Comparison of ENCODE assay signal across 8 cellular contexts in the genomic region with DNA sequence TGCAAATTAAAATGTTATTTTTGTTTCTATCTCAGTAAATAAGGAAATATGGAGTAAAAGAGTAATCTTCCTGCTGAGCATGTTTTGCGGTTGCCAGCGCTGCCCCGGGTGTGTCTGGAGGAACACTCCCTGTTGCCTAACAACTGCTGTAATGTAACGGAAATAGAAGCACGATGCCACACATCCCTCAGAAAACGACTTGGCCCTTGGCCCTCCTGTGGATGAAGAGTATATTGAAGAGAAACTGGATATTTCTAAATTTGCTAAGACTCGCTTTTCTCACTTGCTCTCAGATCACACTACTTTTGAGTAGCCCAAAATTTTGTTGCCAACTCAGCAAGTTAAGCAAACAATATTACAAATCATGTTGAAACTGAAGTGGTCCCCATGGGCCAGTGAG. TPM values are rescaled to one million over a fixed set of nuclear protein-coding genes. Genes with fewer than 3 reads are reported as not detected.
DNase-seq lines count a peak whose midpoint lies in the region; ATAC-seq and TF ChIP-seq lines count a peak whose summit lies in the region.

No MANE protein-coding gene starts in this region.

- no peak overlapping the region for H3K4me3 ChIP-seq in CD4-positive, CD25-positive, alpha-beta regulatory T cell (ENCODE audit: low read depth, low read length)
- H3K4me3 ChIP-seq in cardiac fibroblast (replicated peaks in 1 of 2; ENCODE audit: low read depth in 2 of 2, low read length in 2 of 2) = no peak overlapping the region
- no peak overlapping the region for H3K4me3 ChIP-seq in kidney epithelial cell (ENCODE audit: low read depth, low read length)

- H3K9me3 Mint-ChIP-seq in CD4-positive, CD25-positive, alpha-beta regulatory T cell = peaks cover 0 to 1% (median 0%) of the 10 kb centered on the region in 7 donors

- peaks cover 7 to 25% (median 14%) of the 10 kb centered on the region in 4 donors for H3K4me1 Mint-ChIP-seq in CD4-positive, CD25-positive, alpha-beta regulatory T cell

- H3K9me3 ChIP-seq in CD4-positive, CD25-positive, alpha-beta regulatory T cell (ENCODE audit: control insufficient read depth in 2 of 2, low read length in 2 of 2) = no peaks in the 10 kb centered on the region

- no peaks in the 10 kb centered on the region for H3K36me3 Mint-ChIP-seq in CD4-positive, CD25-positive, alpha-beta regulatory T cell

- peaks cover 13% of the 10 kb centered on the region for H3K27me3 Mint-ChIP-seq in CD4-positive, CD25-positive, alpha-beta regulatory T cell

- H3K4me1 ChIP-seq in CD4-positive, CD25-positive, alpha-beta regulatory T cell (ENCODE audit: control insufficient read depth, insufficient read depth, low read length, poor library complexity, severe bottlenecking) = peaks cover 12% of the 10 kb centered on the region

- ATAC-seq in CD4-positive, CD25-positive, alpha-beta regulatory T cell (ENCODE audit: low read depth in 2 of 2) = peak; percentile 34 to 40
- ATAC-seq in GM19351 (IDR thresholded peaks at IDR 0.05; ENCODE audit: unreplicated experiment) = peak; percentile 63

- TF ChIP-seq CTCF in cardiac fibroblast (IDR thresholded peaks at IDR 0.05; ENCODE audit: low read depth, low read length) (peak; percentile 55), kidney epithelial cell (IDR thresholded peaks at IDR 0.05; ENCODE audit: insufficient read depth, low read length, poor library complexity, severe bottlenecking) (peak; percentile 22)

- peak in 2 of 3 donors; percentile 7 to 72 for DNase-seq in CD4-positive, CD25-positive, alpha-beta regulatory T cell
- DNase-seq in HuH-7.5 (ENCODE audit: low spot score) = peak; percentile 53
- peak in 4 of 5 donors; percentile 20 to 82 (median 49) for DNase-seq in T-helper 1 cell
- DNase-seq in cardiac fibroblast (ENCODE audit: low read depth in 2 of 2) = peak; percentile 93 to 96
- peak; percentile 39 for DNase-seq in kidney epithelial cell (ENCODE audit: low read depth)
- DNase-seq in stimulated activated CD4-positive, alpha-beta T cell treated with anti-CD3 and anti-CD28 coated beads, Interleukin-4, amount 100 ng/mL, for 1 hour = peak; percentile 20
- no peak for DNase-seq in COR-L47 (lab: John Stamatoyannopoulos, UW)

- no peak overlapping the region for H3K27ac ChIP-seq in CD4-positive, CD25-positive, alpha-beta regulatory T cell (ENCODE audit: insufficient read depth, low read length, poor library complexity, severe bottlenecking)

- H3K36me3 ChIP-seq in CD4-positive, CD25-positive, alpha-beta regulatory T cell (ENCODE audit: control insufficient read depth, insufficient read depth, low read length) = no peaks in the 10 kb centered on the region
- H3K36me3 ChIP-seq in kidney epithelial cell (ENCODE audit: control insufficient read depth, insufficient read depth, low read length) = no peaks in the 10 kb centered on the region

- H3K27me3 ChIP-seq in CD4-positive, CD25-positive, alpha-beta regulatory T cell (ENCODE audit: control insufficient read depth, insufficient read depth, low read length) = no peaks in the 10 kb centered on the region
- H3K27me3 ChIP-seq in kidney epithelial cell (ENCODE audit: control insufficient read depth, insufficient read depth, low read length) = peaks cover 7% of the 10 kb centered on the region

- H3K4me3 Mint-ChIP-seq in CD4-positive, CD25-positive, alpha-beta regulatory T cell = no peak overlapping the region

- H3K27ac Mint-ChIP-seq in CD4-positive, CD25-positive, alpha-beta regulatory T cell = no peak overlapping the region

RNA-seq across cellular contexts. Expression of gene CX3CR1, which starts 18.9 kb away (rescaled TPM):
- 1.0 TPM for total RNA-seq in CD4-positive, CD25-positive, alpha-beta regulatory T cell
- 1 to 10 TPM; 1.1 to 2.2 (median 1.7) TPM for polyA plus RNA-seq in CD4-positive, CD25-positive, alpha-beta regulatory T cell
- total RNA-seq in kidney epithelial cell = not detected in 2 replicates
